ENCODE assay signal across 12 cellular contexts in the genomic region with DNA sequence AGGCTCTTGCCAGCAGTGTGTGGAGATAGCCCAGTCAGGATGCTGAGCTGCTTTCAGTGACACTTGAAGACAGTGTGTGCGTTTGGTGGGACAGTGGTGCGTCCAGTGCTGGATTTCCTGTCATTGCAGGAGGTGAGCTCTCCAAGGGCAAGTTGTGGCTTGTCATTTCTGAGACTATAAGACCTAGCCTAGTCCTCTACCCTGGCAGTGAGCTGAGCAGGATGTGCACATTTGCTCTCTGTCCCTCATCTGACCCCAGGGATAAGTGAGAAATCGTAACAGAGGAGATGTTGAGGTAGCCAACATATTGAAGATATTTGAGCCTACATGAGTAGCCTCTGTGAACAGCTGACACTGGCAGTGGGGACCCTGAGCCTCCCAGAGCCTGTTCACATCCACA.
"Had no signal": no experiment of that assay in that cellular context is flagged by ENCODE, and none has a peak within 500 bp of the region (broad histone marks: within the 10 kb centered on the region; RNA-seq: fewer than 3 reads in every experiment).

No MANE protein-coding gene starts in this region.

- H3K4me3 Mint-ChIP-seq: central memory CD8-positive, alpha-beta T cell had no signal

- H3K27me3 ChIP-seq: ovary, stomach, uterus had no signal

- H3K4me3 ChIP-seq: ovary, stomach, thoracic aorta, uterus had no signal

- H3K27me3 Mint-ChIP-seq: central memory CD8-positive, alpha-beta T cell had no signal

- H3K36me3 ChIP-seq: ovary, uterus had no signal

- H3K9me3 Mint-ChIP-seq: central memory CD8-positive, alpha-beta T cell had no signal

- DNase-seq: activated CD4-positive, alpha-beta T cell treated with anti-CD3 and anti-CD28 coated beads for 4 hours; activated naive CD4-positive, alpha-beta T cell treated with anti-CD3 and anti-CD28 coated beads, Interleukin-2, amount 50 U/mL, for 16 hours; cortex of kidney; effector memory CD4-positive, alpha-beta T cell; hippocampal formation; ovary; stimulated activated CD4-positive, alpha-beta T cell treated with anti-CD3 and anti-CD28 coated beads, Interleukin-4, amount 100 ng/mL, for 24 hours; stomach; T-helper 9 cell; uterus had no signal

- H3K4me1 Mint-ChIP-seq: central memory CD8-positive, alpha-beta T cell had no signal
